ENCODE assay signal across 8 cellular contexts in the genomic region with DNA sequence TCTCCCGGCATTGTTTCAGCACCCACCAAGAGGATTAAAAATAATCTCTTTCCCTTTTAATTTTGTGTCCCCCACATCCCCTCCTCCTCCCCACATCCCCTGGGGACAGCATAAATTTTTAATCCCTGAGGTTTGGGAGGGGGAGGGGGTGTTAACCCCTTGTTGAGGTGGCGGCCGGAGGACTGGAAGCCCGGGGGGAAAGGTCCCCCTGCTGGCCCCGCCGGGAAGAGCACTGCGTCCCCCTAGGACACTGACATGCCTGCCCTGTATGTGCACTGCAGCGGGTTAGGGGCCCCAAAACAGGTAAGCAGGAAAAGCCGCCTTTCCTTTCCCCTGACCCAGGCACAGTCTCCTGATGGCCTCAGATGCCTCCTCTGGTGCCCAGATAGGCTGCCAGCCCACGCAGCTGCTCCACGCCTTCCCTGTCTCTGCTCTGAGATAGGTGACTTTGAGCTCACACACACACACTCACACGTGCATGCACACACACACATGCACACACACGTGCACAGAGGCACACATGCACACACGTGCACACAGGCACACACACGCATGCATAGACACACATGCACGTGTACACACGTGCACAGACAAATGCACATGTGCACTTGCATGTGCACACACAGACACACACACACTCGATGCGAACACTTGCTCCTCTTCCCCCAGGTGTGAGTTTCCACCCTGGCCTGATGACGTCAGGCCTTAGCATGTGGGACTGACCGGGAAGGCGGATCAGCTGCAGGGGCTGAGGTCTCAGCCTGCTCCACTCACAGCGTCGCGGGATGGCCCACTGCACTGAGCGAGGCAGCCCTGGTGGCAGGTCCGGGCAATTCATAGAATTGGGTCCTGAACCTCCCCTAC. TPM values are rescaled to one million over a fixed set of nuclear protein-coding genes. Genes with fewer than 3 reads are reported as not detected.
DNase-seq lines count a peak whose midpoint lies in the region; ATAC-seq, FAIRE-seq and TF ChIP-seq lines count a peak whose summit lies in the region.

No MANE protein-coding gene starts in this region.

- no peak overlapping the region for H2BK20ac ChIP-seq in H1 (ENCODE audit: low read length)

- H2BK120ac ChIP-seq in H1 (replicated peaks; ENCODE audit: low read depth, low read length) = no peak overlapping the region

- H3K9ac ChIP-seq in SK-N-MC (ENCODE audit: insufficient read length) (no peak overlapping the region), H1 (replicated peaks in 1 of 4; ENCODE audit: extremely low read depth in 1 of 4, low read depth in 3 of 4, low read length in 3 of 4) (no peak overlapping the region), neural progenitor cell (no peak overlapping the region)

- H3K4me1 Mint-ChIP-seq in neural progenitor cell = peaks cover 58% of the 10 kb centered on the region

- peaks cover 3% of the 10 kb centered on the region; the same call in 1 of the 2 replicates for H3K23me2 ChIP-seq in H1 (ENCODE audit: low read depth, low read length)

- H3F3A ChIP-seq in neural progenitor cell (ENCODE audit: low read depth) = peaks cover 26% of the 10 kb centered on the region

- TF ChIP-seq CTCF in H1 (IDR thresholded peaks at IDR 0.05; ENCODE audit: control extremely low read depth in 1 of 3, insufficient read depth in 1 of 3, low read depth in 1 of 3, low read length in 3 of 3) (peak; percentile 79 to 91 (median 87)), neural progenitor cell (IDR thresholded peaks at IDR 0.05) (peak; percentile 79)

- peak overlapping the region; percentile 88 for H3K4me3 Mint-ChIP-seq in neural progenitor cell

- peaks cover 2 to 10% of the 10 kb centered on the region in 2 experiments for H4K20me1 ChIP-seq in H1 (replicated peaks in 1 of 2; ENCODE audit: control insufficient read depth in 1 of 2, insufficient read depth in 2 of 2, low read length in 2 of 2)
- peaks cover 26% of the 10 kb centered on the region for H4K20me1 ChIP-seq in neural progenitor cell (ENCODE audit: low read depth)

- H2BK5ac ChIP-seq in H1 (ENCODE audit: low read depth, low read length) = 0 out of 2 replicates have a peak overlapping the region, but pooled peaks have one; percentile 1

- H3K27ac ChIP-seq in SK-N-MC (no peak overlapping the region), H1 (ENCODE audit: low read depth, low read length) (no peak overlapping the region), neural progenitor cell (no peak overlapping the region)

- no peak overlapping the region for H3K23ac ChIP-seq in H1 (ENCODE audit: insufficient read length)

- H2BK12ac ChIP-seq in H1 (ENCODE audit: low read depth, low read length) = no peak overlapping the region

- H3K27me3 ChIP-seq in H1 (replicated peaks in 1 of 4; ENCODE audit: control insufficient read depth in 3 of 4, extremely low read depth in 1 of 4, insufficient read depth in 3 of 4, low read length in 3 of 4) = peaks cover 29 to 68% (median 57%) of the 10 kb centered on the region in 4 experiments
- peaks cover 96% of the 10 kb centered on the region for H3K27me3 ChIP-seq in neural progenitor cell

- no peak overlapping the region for H3K56ac ChIP-seq in H1 (replicated peaks; ENCODE audit: insufficient read length, low read depth, low read length)

- no peaks in the 10 kb centered on the region for H3K79me2 ChIP-seq in H1 (ENCODE audit: control insufficient read depth in 1 of 2, insufficient read depth in 2 of 2, low read length in 2 of 2)
- no peaks in the 10 kb centered on the region for H3K79me2 ChIP-seq in neural progenitor cell (ENCODE audit: low read depth)

- H2BK15ac ChIP-seq in H1 (ENCODE audit: low read length) = peak overlapping the region; percentile 4; the same call in 1 of the 2 replicates

- peaks cover 2% of the 10 kb centered on the region for H3K9me3 Mint-ChIP-seq in neural progenitor cell

- no peak overlapping the region; the same call in 1 of the 2 replicates for H4K8ac ChIP-seq in H1 (ENCODE audit: extremely low read depth, insufficient read depth, low read length)

- H3K18ac ChIP-seq in H1 (ENCODE audit: extremely low read depth, low read length) = no peak overlapping the region

- peaks cover 45% of the 10 kb centered on the region for H3K27me3 Mint-ChIP-seq in neural progenitor cell (ENCODE audit: insufficient read depth, low read depth)

- peak overlapping the region; percentile 86 for H3K27ac Mint-ChIP-seq in neural progenitor cell

- no peak overlapping the region for H2AFZ ChIP-seq in H1 (ENCODE audit: low read length)
- no peak overlapping the region for H2AFZ ChIP-seq in neural progenitor cell (replicated peaks)

- no peak overlapping the region for H3K4ac ChIP-seq in H1 (replicated peaks; ENCODE audit: insufficient read length, low read depth, low read length)

- peaks cover 0 to 8% (median 7%) of the 10 kb centered on the region in 4 experiments; a peak in 5 of 7 replicates for H3K4me1 ChIP-seq in H1 (replicated peaks in 1 of 4; ENCODE audit: control insufficient read depth in 3 of 4, insufficient read depth in 4 of 4, low read length in 3 of 4)
- peaks cover 32% of the 10 kb centered on the region for H3K4me1 ChIP-seq in neural progenitor cell

- CTCF ChIA-PET in H1 (lab: Charles Lee; ENCODE audit: partially characterized antibody) = interaction anchor here (0.6 to 5.6 kb wide), 26 partner anchors 11 to 1436 kb away, joined by 3 to 52 read pairs (median 4); a partner anchor contains a TSS

- H3K36me3 ChIP-seq in SK-N-MC (ENCODE audit: insufficient read depth, low read length) (no peaks in the 10 kb centered on the region), H1 (ENCODE audit: control insufficient read depth in 2 of 4, insufficient read depth in 4 of 4, low read length in 3 of 4) (no peaks in the 10 kb centered on the region), neural progenitor cell (no peaks in the 10 kb centered on the region)

- POLR2A ChIA-PET in H1 (lab: Charles Lee; ENCODE audit: partially characterized antibody) = no interaction called here

- peak; percentile 70 to 83 for TF ChIP-seq RAD21 in H1 (IDR thresholded peaks at IDR 0.05 in 1 of 2, conservative IDR thresholded peaks at IDR 0.05 in 1 of 2; ENCODE audit: low read depth in 2 of 2, low read length in 2 of 2)

- no peak overlapping the region for H2AK5ac ChIP-seq in H1 (ENCODE audit: low read depth, low read length)

- peak overlapping the region; percentile 70 for H3K4me3 ChIP-seq in SK-N-MC
- H3K4me3 ChIP-seq in H1 (ENCODE audit: extremely low read depth in 1 of 4, insufficient read depth in 2 of 4, low read depth in 3 of 4, low read length in 4 of 4) = peak overlapping the region; percentile 17 to 55 (median 26); a peak in 4 of 8 replicates
- H3K4me3 ChIP-seq in neural progenitor cell = peak overlapping the region; percentile 47

- no peak for TF ChIP-seq EP300 in H1 (IDR thresholded peaks at IDR 0.05; ENCODE audit: borderline replicate concordance in 1 of 2, low read depth in 2 of 2, low read length in 2 of 2)

- H3K14ac ChIP-seq in H1 (ENCODE audit: insufficient read length) = no peak overlapping the region

- WGBS in H1 (ENCODE audit: extremely low coverage in 1 of 2, insufficient coverage in 1 of 2, insufficient read length in 1 of 2, insufficient replicate concordance in 2 of 2, low coverage in 1 of 2, low lambda C conversion rate in 2 of 2, missing lambda C conversion rate in 1 of 2), 2 experiments = 43% methylated on average over 26 of the region's 27 CpGs; no CpG with 5 or more reads in 1 of the 2 experiments

- no peak overlapping the region for H4K5ac ChIP-seq in H1 (ENCODE audit: insufficient read length, low read depth, low read length)

- peak overlapping the region; percentile 60 to 82 for H3K4me2 ChIP-seq in H1 (ENCODE audit: insufficient read depth in 1 of 2, low read depth in 2 of 2, low read length in 2 of 2)
- peak overlapping the region; percentile 84 for H3K4me2 ChIP-seq in neural progenitor cell

- DNase-seq in ELR (ENCODE audit: low read depth) (peak; percentile 28), SK-N-MC (ENCODE audit: low read depth, low spot score) (no peak), H1 (ENCODE audit: low read depth in 1 of 2, low spot score in 2 of 2) (peak; percentile 23 to 89), neural progenitor cell (ENCODE audit: low spot score) (peak; percentile 88), NCI-H146 treated with DMSO at 0.1 percent for 48 hours (lab: John Stamatoyannopoulos, UW; ENCODE audit: unreplicated experiment) (no peak), NK-92 (lab: John Stamatoyannopoulos, UW; ENCODE audit: unreplicated experiment) (no peak)

- no peak for FAIRE-seq in H1 (lab: Jason Lieb, UNC)

- no peak for TF ChIP-seq POLR2A in H1 (IDR thresholded peaks at IDR 0.05; ENCODE audit: control extremely low read depth in 1 of 2, low read depth in 2 of 2, low read length in 2 of 2)

- peaks cover 8% of the 10 kb centered on the region for H3K36me3 Mint-ChIP-seq in neural progenitor cell

- no peak overlapping the region for H4K91ac ChIP-seq in H1 (replicated peaks; ENCODE audit: insufficient read length, low read length)

- no peaks in the 10 kb centered on the region for H3K9me3 ChIP-seq in SK-N-MC (ENCODE audit: low read depth, low read length)
- no peaks in the 10 kb centered on the region; a peak in 1 of 4 replicates for H3K9me3 ChIP-seq in H1 (ENCODE audit: insufficient read depth in 2 of 2, low read depth in 1 of 2, low read length in 1 of 2)
- no peaks in the 10 kb centered on the region for H3K9me3 ChIP-seq in neural progenitor cell (ENCODE audit: low read depth)

- 0 out of 2 replicates have a peak, but pooled peaks cover 2% of the 10 kb centered on the region for H3K79me1 ChIP-seq in H1 (ENCODE audit: low read depth, low read length)

- ATAC-seq in HG03139 (IDR thresholded peaks at IDR 0.05; ENCODE audit: unreplicated experiment) = peak; percentile 59
- no peak for ATAC-seq in GM21723 (IDR thresholded peaks at IDR 0.05; ENCODE audit: unreplicated experiment)

TF ChIP-seq in H1, 55 proteins besides CTCF, POLR2A, EP300 and RAD21:
- TF ChIP-seq RBBP5 (IDR thresholded peaks at IDR 0.05; ENCODE audit: borderline replicate concordance, low read depth, low read length) = no peak
- TF ChIP-seq KDM1A (IDR thresholded peaks at IDR 0.05; ENCODE audit: borderline replicate concordance, low read length) = peak; percentile 77; the same call in 1 of the 2 replicates

RNA-seq across cellular contexts. Expression of a gene that starts 12.3 kb away (rescaled TPM):
- not detected in 2 replicates for total RNA-seq in H1 (2021; fragmentation: NEBNext Ultra II Directional; extraction: Animal tissue kit (Norgen Biotek cat#: 25700))
- polyA plus RNA-seq in H1 (2011; rRNA removed) = not detected in 2 replicates
- not detected for polyA plus RNA-seq in H1 (2011; cell fraction: cytosol; rRNA removed)
- polyA plus RNA-seq in H1 (2011; cell fraction: nucleus; rRNA removed) = not detected
- not detected in 4 replicates for polyA plus RNA-seq in H1 (2012, experiment 1 of 2)
- polyA plus RNA-seq in H1 (2012, experiment 2 of 2) = not detected
- polyA plus RNA-seq in H1 (2013, experiment 1 of 2) = not detected
- not detected for polyA plus RNA-seq in H1 (2013, experiment 2 of 2)
- not detected in 2 replicates for polyA minus RNA-seq in H1 (2011; rRNA and poly(A)+ RNA removed)
- polyA minus RNA-seq in H1 (2011; cell fraction: cytosol; rRNA and poly(A)+ RNA removed) = not detected
- 0.30 TPM for polyA minus RNA-seq in H1 (2011; cell fraction: nucleus; rRNA and poly(A)+ RNA removed)
- total RNA-seq in neural progenitor cell (ENCODE audit: low replicate concordance) = not detected in 2 replicates

Comparison
In these comparisons a context has a peak if more than half of its experiments do, and no peak if none do; other contexts are left out.
1. DNase-seq: peak in ELR (single experiment), H1 (2 of 2) and neural progenitor cell (single experiment); none in SK-N-MC (single experiment), NCI-H146 treated with DMSO at 0.1 percent for 48 hours (single experiment) and NK-92 (single experiment).
2. Peak in every context shown above with its lines, with median percentiles within 50 percentile points of each other: H3K4me3 ChIP-seq.